2 cellular contexts compared by ENCODE assay signal in the genomic region with DNA sequence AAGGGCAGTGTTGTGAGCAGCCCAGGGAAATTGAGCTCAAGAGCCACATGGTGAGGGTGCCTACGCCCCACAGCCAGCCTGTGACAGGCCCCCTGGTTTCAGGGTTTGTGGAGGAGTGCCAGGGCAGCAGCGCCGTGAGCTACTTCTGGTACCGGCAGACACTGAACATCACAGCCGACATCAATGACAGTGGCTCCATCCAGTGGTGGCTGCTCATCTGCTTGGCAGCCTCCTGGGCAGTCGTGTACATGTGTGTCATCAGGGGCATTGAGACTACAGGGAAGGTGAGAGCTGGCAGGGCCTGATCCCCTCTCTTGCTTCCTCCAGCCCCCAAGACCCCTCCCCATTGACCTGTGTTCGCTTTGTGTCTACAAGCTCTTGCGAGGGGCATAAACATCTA.
TF ChIP-seq lines count a peak whose summit lies in the region.

No MANE protein-coding gene starts in this region.

TF ChIP-seq in GM23338, 12 proteins besides CTCF, POLR2A, EP300 and RAD21 (continues in another document):
- TF ChIP-seq, protein P1, sequence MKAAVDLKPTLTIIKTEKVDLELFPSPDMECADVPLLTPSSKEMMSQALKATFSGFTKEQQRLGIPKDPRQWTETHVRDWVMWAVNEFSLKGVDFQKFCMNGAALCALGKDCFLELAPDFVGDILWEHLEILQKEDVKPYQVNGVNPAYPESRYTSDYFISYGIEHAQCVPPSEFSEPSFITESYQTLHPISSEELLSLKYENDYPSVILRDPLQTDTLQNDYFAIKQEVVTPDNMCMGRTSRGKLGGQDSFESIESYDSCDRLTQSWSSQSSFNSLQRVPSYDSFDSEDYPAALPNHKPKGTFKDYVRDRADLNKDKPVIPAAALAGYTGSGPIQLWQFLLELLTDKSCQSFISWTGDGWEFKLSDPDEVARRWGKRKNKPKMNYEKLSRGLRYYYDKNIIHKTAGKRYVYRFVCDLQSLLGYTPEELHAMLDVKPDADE (IDR thresholded peaks at IDR 0.05) = no peak
- TF ChIP-seq CREB1 (CRISPR knock-in tag; IDR thresholded peaks at IDR 0.05; ENCODE audit: low read depth) (no peak), NANOG (IDR thresholded peaks at IDR 0.05; ENCODE audit: borderline replicate concordance) (no peak), POLR2AphosphoS5 (IDR thresholded peaks at IDR 0.05; ENCODE audit: low read depth) (no peak), STAT1 (IDR thresholded peaks at IDR 0.05; ENCODE audit: unreplicated experiment) (no peak), REST (IDR thresholded peaks at IDR 0.05; ENCODE audit: unreplicated experiment) (no peak), ZNF114 (CRISPR knock-in tag; IDR thresholded peaks at IDR 0.05) (no peak), ZNF462 (CRISPR knock-in tag; IDR thresholded peaks at IDR 0.05) (no peak), EZH2phosphoT487 (IDR thresholded peaks at IDR 0.05; ENCODE audit: unreplicated experiment) (no peak), ZNF331 (CRISPR knock-in tag; IDR thresholded peaks at IDR 0.05; ENCODE audit: low read depth) (no peak)

TF ChIP-seq in HepG2, 621 proteins besides CTCF, POLR2A, EP300 and RAD21:
- peak; percentile 51 for TF ChIP-seq SMC3 (IDR thresholded peaks at IDR 0.05; ENCODE audit: low read length)
- TF ChIP-seq FOXA1 (IDR thresholded peaks at IDR 0.05) = no peak
- 0 out of 2 replicates have a peak, but pooled peaks have one; percentile 33 for TF ChIP-seq FOXA1 (CRISPR knock-in tag; IDR thresholded peaks at IDR 0.05)
- TF ChIP-seq ZNF891 (CRISPR knock-in tag; IDR thresholded peaks at IDR 0.05) = peak; percentile 41; the same call in 1 of the 2 replicates
- TF ChIP-seq MEIS2 (CRISPR knock-in tag; IDR thresholded peaks at IDR 0.05) = 0 out of 2 replicates have a peak, but pooled peaks have one; percentile 31
- TF ChIP-seq, protein P2, sequence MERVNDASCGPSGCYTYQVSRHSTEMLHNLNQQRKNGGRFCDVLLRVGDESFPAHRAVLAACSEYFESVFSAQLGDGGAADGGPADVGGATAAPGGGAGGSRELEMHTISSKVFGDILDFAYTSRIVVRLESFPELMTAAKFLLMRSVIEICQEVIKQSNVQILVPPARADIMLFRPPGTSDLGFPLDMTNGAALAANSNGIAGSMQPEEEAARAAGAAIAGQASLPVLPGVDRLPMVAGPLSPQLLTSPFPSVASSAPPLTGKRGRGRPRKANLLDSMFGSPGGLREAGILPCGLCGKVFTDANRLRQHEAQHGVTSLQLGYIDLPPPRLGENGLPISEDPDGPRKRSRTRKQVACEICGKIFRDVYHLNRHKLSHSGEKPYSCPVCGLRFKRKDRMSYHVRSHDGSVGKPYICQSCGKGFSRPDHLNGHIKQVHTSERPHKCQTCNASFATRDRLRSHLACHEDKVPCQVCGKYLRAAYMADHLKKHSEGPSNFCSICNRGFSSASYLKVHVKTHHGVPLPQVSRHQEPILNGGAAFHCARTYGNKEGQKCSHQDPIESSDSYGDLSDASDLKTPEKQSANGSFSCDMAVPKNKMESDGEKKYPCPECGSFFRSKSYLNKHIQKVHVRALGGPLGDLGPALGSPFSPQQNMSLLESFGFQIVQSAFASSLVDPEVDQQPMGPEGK (CRISPR knock-in tag; IDR thresholded peaks at IDR 0.05) = 0 out of 2 replicates have a peak, but pooled peaks have one; percentile 23
- TF ChIP-seq ZNF703 (CRISPR knock-in tag; IDR thresholded peaks at IDR 0.05; ENCODE audit: borderline replicate concordance) = no peak
- TF ChIP-seq HNRNPL (IDR thresholded peaks at IDR 0.05; ENCODE audit: low read depth, low read length) = 0 out of 2 replicates have a peak, but pooled peaks have one; percentile 36
- TF ChIP-seq JARID2 (CRISPR knock-in tag; IDR thresholded peaks at IDR 0.05; ENCODE audit: insufficient replicate concordance) = no peak
- TF ChIP-seq, protein P3, sequence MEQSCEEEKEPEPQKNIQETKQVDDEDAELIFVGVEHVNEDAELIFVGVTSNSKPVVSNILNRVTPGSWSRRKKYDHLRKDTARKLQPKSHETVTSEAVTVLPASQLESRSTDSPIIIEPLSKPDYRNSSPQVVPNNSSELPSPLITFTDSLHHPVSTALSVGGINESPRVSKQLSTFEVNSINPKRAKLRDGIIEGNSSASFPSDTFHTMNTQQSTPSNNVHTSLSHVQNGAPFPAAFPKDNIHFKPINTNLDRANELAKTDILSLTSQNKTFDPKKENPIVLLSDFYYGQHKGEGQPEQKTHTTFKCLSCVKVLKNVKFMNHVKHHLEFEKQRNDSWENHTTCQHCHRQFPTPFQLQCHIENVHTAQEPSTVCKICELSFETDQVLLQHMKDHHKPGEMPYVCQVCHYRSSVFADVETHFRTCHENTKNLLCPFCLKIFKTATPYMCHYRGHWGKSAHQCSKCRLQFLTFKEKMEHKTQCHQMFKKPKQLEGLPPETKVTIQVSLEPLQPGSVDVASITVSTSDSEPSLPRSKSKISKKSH (CRISPR knock-in tag; IDR thresholded peaks at IDR 0.05; ENCODE audit: borderline replicate concordance) = peak; percentile 37; the same call in 1 of the 2 replicates
- TF ChIP-seq ZNF143 (CRISPR knock-in tag; IDR thresholded peaks at IDR 0.05) = no peak
- peak; percentile 93 for TF ChIP-seq STAG1 (CRISPR knock-in tag; IDR thresholded peaks at IDR 0.05)
